ENCODE assay signal across 8 cellular contexts in the genomic region with DNA sequence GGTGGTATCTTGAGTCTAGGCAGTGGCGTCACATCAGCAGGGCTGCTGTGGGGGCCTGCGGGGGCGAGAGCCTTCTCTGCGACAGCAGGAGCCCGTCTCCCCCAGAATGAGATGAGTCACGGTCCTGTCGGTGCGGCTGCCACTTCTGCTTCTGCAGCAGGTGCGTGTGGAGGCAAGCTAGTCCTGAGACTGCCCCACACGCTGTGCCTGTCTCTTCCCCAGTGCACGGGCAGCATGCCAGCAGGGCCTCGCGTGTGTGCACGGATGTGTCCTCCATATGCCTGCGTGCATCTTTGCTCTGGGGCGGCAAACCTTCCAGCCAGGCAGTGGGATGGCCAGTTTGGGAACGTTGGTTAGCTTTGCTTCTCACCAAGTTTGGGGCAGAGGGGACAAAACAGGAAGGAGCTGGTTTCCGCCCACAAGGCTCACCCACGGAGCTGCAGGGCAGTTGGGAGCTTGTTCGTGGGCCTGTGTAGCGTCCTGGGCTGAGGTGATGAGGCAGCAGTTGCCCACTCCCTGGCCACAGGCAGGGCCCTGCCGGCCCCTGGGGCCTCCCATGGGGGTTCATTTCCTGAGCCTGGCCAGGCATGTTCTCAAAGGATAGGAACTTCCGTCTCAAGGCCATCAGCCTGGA.
DNase-seq lines count a peak whose midpoint lies in the region; ATAC-seq, FAIRE-seq and TF ChIP-seq lines count a peak whose summit lies in the region.

No MANE protein-coding gene starts in this region.

- H3K27ac Mint-ChIP-seq in activated T-cell treated with anti-CD3 and anti-CD28 coated beads, Interleukin-2, amount 50 U/mL, for 24 hours = peak overlapping the region; percentile 92

- FAIRE-seq in GM18507 (lab: Jason Lieb, UNC) = no peak

- peak overlapping the region; percentile 64 for H3K4me3 Mint-ChIP-seq in activated T-cell treated with anti-CD3 and anti-CD28 coated beads, Interleukin-2, amount 50 U/mL, for 24 hours

- ATAC-seq in HG02798 (IDR thresholded peaks at IDR 0.05; ENCODE audit: poor library complexity, unreplicated experiment) = peak; percentile 84

- H3K4me1 Mint-ChIP-seq in activated T-cell treated with anti-CD3 and anti-CD28 coated beads, Interleukin-2, amount 50 U/mL, for 24 hours (ENCODE audit: low read depth) = peaks cover 45% of the 10 kb centered on the region

- H3K27me3 Mint-ChIP-seq in activated T-cell treated with anti-CD3 and anti-CD28 coated beads, Interleukin-2, amount 50 U/mL, for 24 hours = no peaks in the 10 kb centered on the region

- H3K4me3 ChIP-seq in foreskin fibroblast (ENCODE audit: low read depth in 1 of 2, low read length in 2 of 2) (no peak overlapping the region), skin epidermis (no peak overlapping the region)

- TF ChIP-seq CTCF in foreskin fibroblast (IDR thresholded peaks at IDR 0.05; ENCODE audit: low read depth, low read length) = no peak

- DNase-seq in GM18507 (ENCODE audit: extremely low spot score, insufficient read length, low read depth) = peak; percentile 89
- DNase-seq in NCI-H510A treated with DMSO at 0.1 percent for 48 hours (lab: John Stamatoyannopoulos, UW) = peak; percentile 33
- DNase-seq in activated T-cell treated with anti-CD3 and anti-CD28 coated beads, Interleukin-2, amount 50 U/mL, for 24 hours = peak; percentile 84
- peak; percentile 51 to 75 for DNase-seq in foreskin fibroblast
- no peak for DNase-seq in H4 (ENCODE audit: low spot score)
- no peak for DNase-seq in iPS-NIHi7 (ENCODE audit: extremely low spot score)

- H3K36me3 Mint-ChIP-seq in activated T-cell treated with anti-CD3 and anti-CD28 coated beads, Interleukin-2, amount 50 U/mL, for 24 hours (ENCODE audit: low read depth) = peaks cover 29% of the 10 kb centered on the region

- H3K9me3 Mint-ChIP-seq in activated T-cell treated with anti-CD3 and anti-CD28 coated beads, Interleukin-2, amount 50 U/mL, for 24 hours = no peaks in the 10 kb centered on the region

- H3K27ac ChIP-seq in skin epidermis = peak overlapping the region in 20 of 21 experiments; percentile 46 to 95 (median 80)

Comparison
In these comparisons a context has a peak if more than half of its experiments do, and no peak if none do; other contexts are left out.
1. DNase-seq: peak in GM18507 (single experiment), NCI-H510A treated with DMSO at 0.1 percent for 48 hours (single experiment), activated T-cell treated with anti-CD3 and anti-CD28 coated beads, Interleukin-2, amount 50 U/mL, for 24 hours (single experiment) and foreskin fibroblast (2 of 2); none in H4 (single experiment) and iPS-NIHi7 (single experiment).